Comparison of ENCODE assay signal across 24 cellular contexts in the genomic region with DNA sequence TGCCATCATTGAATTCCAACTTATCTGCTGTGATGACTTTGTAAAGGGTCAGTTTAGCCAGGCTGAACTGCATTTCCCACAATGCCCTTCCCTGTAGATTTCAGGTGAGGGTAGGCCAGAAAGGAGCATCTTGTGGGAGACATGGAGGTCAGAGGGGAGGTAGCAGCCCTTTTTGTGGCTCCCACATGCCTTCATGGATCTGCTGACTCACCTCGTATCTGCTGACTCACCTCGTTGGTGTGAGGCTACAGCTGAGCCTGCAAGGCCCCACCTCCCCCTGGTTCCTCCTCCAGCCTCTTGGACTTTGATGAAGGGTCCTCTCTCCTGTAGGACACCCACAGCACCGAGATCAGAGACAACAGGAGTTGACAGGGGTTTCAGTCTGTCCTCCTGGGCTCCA.
DNase-seq lines count a peak whose midpoint lies in the region; ATAC-seq, FAIRE-seq and TF ChIP-seq lines count a peak whose summit lies in the region.
"Had no signal": no experiment of that assay in that cellular context is flagged by ENCODE, and none has a peak within 500 bp of the region (broad histone marks: within the 10 kb centered on the region; RNA-seq: fewer than 3 reads in every experiment).

No MANE protein-coding gene starts in this region.

- H4K5ac ChIP-seq in H1 (ENCODE audit: insufficient read length, low read depth, low read length): no peak overlapping the region

- no peaks in the 10 kb centered on the region for H4K20me1 ChIP-seq in H1 (replicated peaks in 1 of 2; ENCODE audit: control insufficient read depth in 1 of 2, insufficient read depth in 2 of 2, low read length in 2 of 2)

- no peak overlapping the region for H2BK120ac ChIP-seq in H1 (replicated peaks; ENCODE audit: low read depth, low read length)

- CTCF ChIA-PET in MCF 10A (lab: Yijun Ruan, JAX): interaction anchor here (0.5 to 1.0 kb wide), 4 partner anchors 9 to 713 kb away, joined by 3 to 4 read pairs (median 3); no protein-coding TSS in a partner anchor
- CTCF ChIA-PET in H1 (lab: Charles Lee; ENCODE audit: partially characterized antibody): interaction anchor here (0.9 to 2.8 kb wide), 14 partner anchors 9 to 242 kb away, joined by 3 to 13 read pairs (median 4); no protein-coding TSS in a partner anchor

- TF ChIP-seq CTCF in MCF 10A (IDR thresholded peaks at IDR 0.05; ENCODE audit: unreplicated experiment): no peak
- no peak for TF ChIP-seq CTCF in breast epithelium (IDR thresholded peaks at IDR 0.05)
- TF ChIP-seq CTCF in H1 (IDR thresholded peaks at IDR 0.05; ENCODE audit: control extremely low read depth in 1 of 3, insufficient read depth in 1 of 3, low read depth in 1 of 3, low read length in 3 of 3): no peak
- TF ChIP-seq CTCF in type B pancreatic cell (conservative IDR thresholded peaks at IDR 0.05): no peak

- H2AK5ac ChIP-seq in H1 (ENCODE audit: low read depth, low read length): 0 out of 2 replicates have a peak overlapping the region, but pooled peaks have one; percentile 4

- H3K4me1 Mint-ChIP-seq in MCF 10A (ENCODE audit: insufficient read depth, unreplicated experiment): peaks cover 7% of the 10 kb centered on the region
- peaks cover 13% of the 10 kb centered on the region for H3K4me1 Mint-ChIP-seq in type B pancreatic cell (ENCODE audit: unreplicated experiment)
- H3K4me1 Mint-ChIP-seq in stimulated activated memory B cell treated with anti-CD40 and anti-IgM and Interleukin-4, amounts not matched to agents 10 μg/mL and 1 μg/mL and 100 μg/mL, for 72 hours: no peaks in the 10 kb centered on the region
- H3K4me1 Mint-ChIP-seq: activated naive CD8-positive, alpha-beta T cell treated with anti-CD3 and anti-CD28 coated beads for 36 hours; CD8-positive, alpha-beta memory T cell had no signal

- no peaks in the 10 kb centered on the region for H3K23me2 ChIP-seq in H1 (ENCODE audit: low read depth, low read length)

- BruUV-seq in MCF 10A (replicated peaks; lab: Mats Ljungman, UMichigan): no TSS peak

- H3K27me3 Mint-ChIP-seq in MCF 10A (ENCODE audit: insufficient read depth, unreplicated experiment) (no peaks in the 10 kb centered on the region), type B pancreatic cell (peaks cover 3% of the 10 kb centered on the region)
- no peaks in the 10 kb centered on the region for H3K27me3 Mint-ChIP-seq in stimulated activated memory B cell treated with anti-CD40 and anti-IgM and Interleukin-4, amounts not matched to agents 10 μg/mL and 1 μg/mL and 100 μg/mL, for 72 hours
- H3K27me3 Mint-ChIP-seq: dendritic cell treated with granulocyte-macrophage colony-stimulating factor and Interleukin-4, amounts not matched to agents 40 ng/mL and 50 ng/mL, for 4 days had no signal

- H3K79me1 ChIP-seq in H1 (ENCODE audit: low read depth, low read length): no peaks in the 10 kb centered on the region

- H3K36me3 Mint-ChIP-seq in MCF 10A (ENCODE audit: insufficient read depth, unreplicated experiment) (no peaks in the 10 kb centered on the region), type B pancreatic cell (no peaks in the 10 kb centered on the region)
- no peaks in the 10 kb centered on the region for H3K36me3 Mint-ChIP-seq in stimulated activated memory B cell treated with anti-CD40 and anti-IgM and Interleukin-4, amounts not matched to agents 10 μg/mL and 1 μg/mL and 100 μg/mL, for 72 hours
- H3K36me3 Mint-ChIP-seq: activated naive CD8-positive, alpha-beta T cell treated with anti-CD3 and anti-CD28 coated beads for 36 hours; CD8-positive, alpha-beta memory T cell had no signal

- H3K4me3 Mint-ChIP-seq in MCF 10A (ENCODE audit: unreplicated experiment) (no peak overlapping the region), type B pancreatic cell (no peak overlapping the region)
- no peak overlapping the region for H3K4me3 Mint-ChIP-seq in stimulated activated memory B cell treated with anti-CD40 and anti-IgM and Interleukin-4, amounts not matched to agents 10 μg/mL and 1 μg/mL and 100 μg/mL, for 72 hours
- H3K4me3 Mint-ChIP-seq: activated naive CD8-positive, alpha-beta T cell treated with anti-CD3 and anti-CD28 coated beads for 36 hours; CD8-positive, alpha-beta memory T cell; dendritic cell treated with granulocyte-macrophage colony-stimulating factor and Interleukin-4, amounts not matched to agents 40 ng/mL and 50 ng/mL, for 4 days; T-helper 1 cell treated with Interleukin-12 subunit alpha and Interleukin-12 subunit beta and Interleukin-4 antibody, amounts not matched to agents 30 μg/mL and 1 μg/mL, for 36 hours had no signal

- no peaks in the 10 kb centered on the region for H3K79me2 ChIP-seq in H1 (ENCODE audit: control insufficient read depth in 1 of 2, insufficient read depth in 2 of 2, low read length in 2 of 2)

- H3K9me3 Mint-ChIP-seq in MCF 10A (ENCODE audit: unreplicated experiment): no peaks in the 10 kb centered on the region
- H3K9me3 Mint-ChIP-seq in type B pancreatic cell: no peaks in the 10 kb centered on the region
- H3K9me3 Mint-ChIP-seq in stimulated activated memory B cell treated with anti-CD40 and anti-IgM and Interleukin-4, amounts not matched to agents 10 μg/mL and 1 μg/mL and 100 μg/mL, for 72 hours: peaks cover 2% of the 10 kb centered on the region
- H3K9me3 Mint-ChIP-seq: activated naive CD8-positive, alpha-beta T cell treated with anti-CD3 and anti-CD28 coated beads for 36 hours; dendritic cell treated with granulocyte-macrophage colony-stimulating factor and Interleukin-4, amounts not matched to agents 40 ng/mL and 50 ng/mL, for 4 days; T-helper 1 cell treated with Interleukin-12 subunit alpha and Interleukin-12 subunit beta and Interleukin-4 antibody, amounts not matched to agents 30 μg/mL and 1 μg/mL, for 36 hours had no signal

- H2AFZ ChIP-seq in H1 (ENCODE audit: low read length): no peak overlapping the region; the same call in 1 of the 2 replicates

- H2BK15ac ChIP-seq in H1 (ENCODE audit: low read length): 0 out of 2 replicates have a peak overlapping the region, but pooled peaks have one; percentile 31

- no peaks in the 10 kb centered on the region for H3K9me3 ChIP-seq in breast epithelium
- no peaks in the 10 kb centered on the region for H3K9me3 ChIP-seq in H1 (ENCODE audit: insufficient read depth in 2 of 2, low read depth in 1 of 2, low read length in 1 of 2)
- H3K9me3 ChIP-seq: gastroesophageal sphincter, neutrophil, transverse colon had no signal

- H3K27ac Mint-ChIP-seq in MCF 10A (ENCODE audit: low read depth, unreplicated experiment) (no peak overlapping the region), type B pancreatic cell (peak overlapping the region; percentile 3)
- no peak overlapping the region for H3K27ac Mint-ChIP-seq in stimulated activated memory B cell treated with anti-CD40 and anti-IgM and Interleukin-4, amounts not matched to agents 10 μg/mL and 1 μg/mL and 100 μg/mL, for 72 hours
- H3K27ac Mint-ChIP-seq: activated naive CD8-positive, alpha-beta T cell treated with anti-CD3 and anti-CD28 coated beads for 36 hours; dendritic cell treated with granulocyte-macrophage colony-stimulating factor and Interleukin-4, amounts not matched to agents 40 ng/mL and 50 ng/mL, for 4 days; T-helper 1 cell treated with Interleukin-12 subunit alpha and Interleukin-12 subunit beta and Interleukin-4 antibody, amounts not matched to agents 30 μg/mL and 1 μg/mL, for 36 hours had no signal

- no peak for TF ChIP-seq POLR2A in breast epithelium (IDR thresholded peaks at IDR 0.05)
- TF ChIP-seq POLR2A in H1 (IDR thresholded peaks at IDR 0.05; ENCODE audit: control extremely low read depth in 1 of 2, low read depth in 2 of 2, low read length in 2 of 2): no peak

- H3K4me3 ChIP-seq in breast epithelium (no peak overlapping the region), H1 (ENCODE audit: extremely low read depth in 1 of 4, insufficient read depth in 2 of 4, low read depth in 3 of 4, low read length in 4 of 4) (no peak overlapping the region)
- H3K4me3 ChIP-seq: gastroesophageal sphincter, transverse colon had no signal

- POLR2A ChIA-PET in MCF 10A (lab: Yijun Ruan, JAX) (no interaction called here), H1 (lab: Charles Lee; ENCODE audit: partially characterized antibody) (no interaction called here)

- 90% methylated on average over 3 of the region's 3 CpGs; no CpG with 5 or more reads in 1 of the 2 experiments for WGBS in H1 (ENCODE audit: extremely low coverage in 1 of 2, insufficient coverage in 1 of 2, insufficient read length in 1 of 2, insufficient replicate concordance in 2 of 2, low coverage in 1 of 2, low lambda C conversion rate in 2 of 2, missing lambda C conversion rate in 1 of 2), 2 experiments

- no peak overlapping the region for H3K9ac ChIP-seq in H1 (replicated peaks in 1 of 4; ENCODE audit: extremely low read depth in 1 of 4, low read depth in 3 of 4, low read length in 3 of 4)

- H3K27ac ChIP-seq in breast epithelium (no peak overlapping the region), H1 (ENCODE audit: low read depth, low read length) (no peak overlapping the region)
- H3K27ac ChIP-seq: brain microvascular endothelial cell, epithelial cell of prostate, gastroesophageal sphincter, neutrophil, transverse colon had no signal

- no peak overlapping the region for H4K91ac ChIP-seq in H1 (replicated peaks; ENCODE audit: insufficient read length, low read length)

- no peak for TF ChIP-seq RAD21 in H1 (IDR thresholded peaks at IDR 0.05 in 1 of 2, conservative IDR thresholded peaks at IDR 0.05 in 1 of 2; ENCODE audit: low read depth in 2 of 2, low read length in 2 of 2)

- no peaks in the 10 kb centered on the region for H3K27me3 ChIP-seq in breast epithelium
- H3K27me3 ChIP-seq in H1 (replicated peaks in 1 of 4; ENCODE audit: control insufficient read depth in 3 of 4, extremely low read depth in 1 of 4, insufficient read depth in 3 of 4, low read length in 3 of 4): 0 out of 7 replicates have a peak, but pooled peaks cover 0 to 3% (median 0%) of the 10 kb centered on the region in 4 experiments
- H3K27me3 ChIP-seq: brain microvascular endothelial cell, neutrophil, transverse colon had no signal

- H3K23ac ChIP-seq in H1 (ENCODE audit: insufficient read length): no peak overlapping the region

- no peak for ATAC-seq in stimulated activated memory B cell treated with anti-CD40 and anti-IgM and Interleukin-4, amounts not matched to agents 10 μg/mL and 1 μg/mL and 100 μg/mL, for 72 hours
- ATAC-seq: gastroesophageal sphincter, left ventricle myocardium superior had no signal

- TF ChIP-seq EP300 in H1 (IDR thresholded peaks at IDR 0.05; ENCODE audit: borderline replicate concordance in 1 of 2, low read depth in 2 of 2, low read length in 2 of 2): no peak

- H3K14ac ChIP-seq in H1 (ENCODE audit: insufficient read length): no peak overlapping the region

- no peak overlapping the region for H4K8ac ChIP-seq in H1 (ENCODE audit: extremely low read depth, insufficient read depth, low read length)

- H3K18ac ChIP-seq in H1 (ENCODE audit: extremely low read depth, low read length): peak overlapping the region; percentile 40; the same call in 1 of the 2 replicates

- DNase-seq in MCF 10A (ENCODE audit: unreplicated experiment) (peak; percentile 35), breast epithelium (ENCODE audit: low spot score in 2 of 2) (no peak), RCC 7860 (ENCODE audit: low spot score) (peak; percentile 58), H1 (ENCODE audit: low read depth in 1 of 2, low spot score in 2 of 2) (no peak), type B pancreatic cell (ENCODE audit: extremely low spot score, unreplicated experiment) (no peak), NCI-H1436 treated with DMSO at 0.1 percent for 48 hours (lab: John Stamatoyannopoulos, UW) (no peak), DMS153 treated with DMSO at 0.1 percent for 48 hours (lab: John Stamatoyannopoulos, UW; ENCODE audit: unreplicated experiment) (no peak)
- DNase-seq: activated naive CD8-positive, alpha-beta T cell treated with anti-CD3 and anti-CD28 coated beads for 36 hours; brain microvascular endothelial cell; CD8-positive, alpha-beta memory T cell; HCEC 1CT; KG1; left ventricle myocardium superior; NCI-H146; retina; SHP77; stimulated activated naive CD4-positive, alpha-beta T cell treated with Interleukin-2 at 50 U/mL for 16 hours; transverse colon had no signal

- H2BK12ac ChIP-seq in H1 (ENCODE audit: low read depth, low read length): peak overlapping the region; percentile 64; the same call in 1 of the 2 replicates

- H2BK5ac ChIP-seq in H1 (ENCODE audit: low read depth, low read length): 0 out of 2 replicates have a peak overlapping the region, but pooled peaks have one; percentile 6

- H3K4me1 ChIP-seq in breast epithelium (no peaks in the 10 kb centered on the region), H1 (replicated peaks in 1 of 4; ENCODE audit: control insufficient read depth in 3 of 4, insufficient read depth in 4 of 4, low read length in 3 of 4) (peaks cover 0 to 3% (median 0%) of the 10 kb centered on the region in 4 experiments; a peak in 1 of 7 replicates)
- H3K4me1 ChIP-seq: gastroesophageal sphincter, transverse colon had no signal

- H3K36me3 ChIP-seq in breast epithelium (no peaks in the 10 kb centered on the region), H1 (ENCODE audit: control insufficient read depth in 2 of 4, insufficient read depth in 4 of 4, low read length in 3 of 4) (no peaks in the 10 kb centered on the region)
- H3K36me3 ChIP-seq: brain microvascular endothelial cell, gastroesophageal sphincter, neutrophil, transverse colon had no signal

- H3K4me2 ChIP-seq in H1 (ENCODE audit: insufficient read depth in 1 of 2, low read depth in 2 of 2, low read length in 2 of 2): no peak overlapping the region

- FAIRE-seq in RCC 7860 (lab: Jason Lieb, UNC) (no peak), H1 (lab: Jason Lieb, UNC) (no peak)

- H2BK20ac ChIP-seq in H1 (ENCODE audit: low read length): peak overlapping the region; percentile 40; the same call in 1 of the 2 replicates

- no peak overlapping the region for H3K56ac ChIP-seq in H1 (replicated peaks; ENCODE audit: insufficient read length, low read depth, low read length)

- intact Hi-C loops in MCF 10A (cut with micrococcal nuclease): no loop called here
- intact Hi-C loops in breast epithelium (cut with DNase I; ENCODE audit: low total_unique reads): no loop called here

- H3K4ac ChIP-seq in H1 (replicated peaks; ENCODE audit: insufficient read length, low read depth, low read length): no peak overlapping the region

Comparison
In these comparisons a context has a peak if more than half of its experiments do, and no peak if none do; other contexts are left out.
1. DNase-seq: peak in MCF 10A (single experiment) and RCC 7860 (single experiment); none in breast epithelium (0 of 2), H1 (0 of 2), type B pancreatic cell (single experiment), NCI-H1436 treated with DMSO at 0.1 percent for 48 hours (single experiment) and DMS153 treated with DMSO at 0.1 percent for 48 hours (single experiment).